8 cellular contexts compared by ENCODE assay signal in the genomic region with DNA sequence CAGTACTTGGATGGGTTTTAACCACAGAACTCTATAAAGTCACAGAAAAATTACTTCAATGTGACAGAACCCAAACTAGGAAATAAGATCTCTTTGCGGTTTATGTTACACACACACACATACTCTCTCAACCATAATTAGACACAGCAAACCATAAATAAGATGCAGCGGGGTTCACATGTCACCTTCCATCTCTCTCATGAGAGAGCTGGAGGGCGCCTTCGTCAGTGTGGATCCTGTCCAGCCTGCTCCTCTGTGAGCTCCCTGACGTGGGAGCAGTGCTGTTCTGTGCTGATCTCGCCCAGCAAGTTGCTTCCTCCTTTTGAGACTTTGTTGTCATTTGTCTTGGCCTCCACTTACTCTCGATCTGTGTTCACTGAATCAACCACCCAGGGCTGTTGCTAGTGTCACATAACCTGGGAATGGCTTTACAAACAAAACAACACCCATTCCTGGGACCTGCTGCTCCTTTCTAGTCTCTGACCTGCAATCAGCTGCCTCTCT.
DNase-seq lines count a peak whose midpoint lies in the region; ATAC-seq, FAIRE-seq and TF ChIP-seq lines count a peak whose summit lies in the region.

No MANE protein-coding gene starts in this region.

- TF ChIP-seq CTCF in bronchial epithelial cell (IDR thresholded peaks at IDR 0.05; ENCODE audit: insufficient read depth, low read length, severe bottlenecking) (no peak), right atrium auricular region (IDR thresholded peaks at IDR 0.05) (no peak), dorsolateral prefrontal cortex (IDR thresholded peaks at IDR 0.05 in 54 of 56, conservative IDR thresholded peaks at IDR 0.05 in 2 of 56; ENCODE audit: low read depth in 1 of 56, partially characterized antibody in 56 of 56) (no peak)

- in situ Hi-C loops in KBM-7 (cut with MboI; ENCODE audit: low pct_unique_long_range_greater_than_20kb, low sequenced_read_pairs), result no loop called here

- intact Hi-C loops in dorsolateral prefrontal cortex (cut with DNase I), result no loop called here

- H3K36me3 ChIP-seq in bronchial epithelial cell (ENCODE audit: control insufficient read depth, insufficient read depth, low read length), result no peaks in the 10 kb centered on the region
- no peaks in the 10 kb centered on the region for H3K36me3 ChIP-seq in right atrium auricular region

- H3K9me3 ChIP-seq in right atrium auricular region, result peaks cover 0 to 16% of the 10 kb centered on the region in 2 donors

- no peak for FAIRE-seq in bronchial epithelial cell (lab: Jason Lieb, UNC)

- DNase-seq in ELR (ENCODE audit: low read depth) (peak; percentile 17), KBM-7 (peak; percentile 81), bronchial epithelial cell (ENCODE audit: low read depth) (peak; percentile 17), right atrium auricular region (ENCODE audit: low spot score) (no peak), occipital lobe (lab: John Stamatoyannopoulos, UW) (no peak), dorsolateral prefrontal cortex (no peak)

- H3K4me3 ChIP-seq in bronchial epithelial cell (ENCODE audit: low read depth, low read length) (no peak overlapping the region), right atrium auricular region (no peak overlapping the region), dorsolateral prefrontal cortex (no peak overlapping the region)

- no peaks in the 10 kb centered on the region for H3K27me3 ChIP-seq in bronchial epithelial cell (ENCODE audit: control insufficient read depth, insufficient read depth, low read length)
- no peaks in the 10 kb centered on the region for H3K27me3 ChIP-seq in right atrium auricular region
- no peaks in the 10 kb centered on the region for H3K27me3 ChIP-seq in dorsolateral prefrontal cortex

- H3K27ac ChIP-seq in right atrium auricular region, result no peak overlapping the region
- no peak overlapping the region for H3K27ac ChIP-seq in dorsolateral prefrontal cortex

- ATAC-seq in GM19438 (IDR thresholded peaks at IDR 0.05; ENCODE audit: low read depth, unreplicated experiment), result peak; percentile 78
- no peak for ATAC-seq in GM21717 (IDR thresholded peaks at IDR 0.05; ENCODE audit: unreplicated experiment)

- no peaks in the 10 kb centered on the region for H3K4me1 ChIP-seq in right atrium auricular region

Comparison
In these comparisons a context has a peak if more than half of its experiments do, and no peak if none do; other contexts are left out.
1. DNase-seq: peak in ELR (single experiment), KBM-7 (single experiment) and bronchial epithelial cell (single experiment); none in right atrium auricular region (single experiment), occipital lobe (single experiment) and dorsolateral prefrontal cortex (0 of 10).